In genomic region chr14:34453226-34453625, GRCh38 we compare ENCODE assay signal across 1 cellular context.
TF ChIP-seq lines count a peak whose summit lies in the region.

No MANE protein-coding gene starts in this region.

TF ChIP-seq in SK-N-SH treated with all-trans-retinoic acid at 6 μM for 48 hours, 23 proteins besides CTCF, POLR2A, EP300 and RAD21 (continued from another document):
- TF ChIP-seq BACH2 (CRISPR knock-in tag; IDR thresholded peaks at IDR 0.05; ENCODE audit: borderline replicate concordance) (no peak), OSR1 (CRISPR knock-in tag; IDR thresholded peaks at IDR 0.05) (no peak), ISL1 (CRISPR knock-in tag; IDR thresholded peaks at IDR 0.05) (no peak), ZFP30 (CRISPR knock-in tag; IDR thresholded peaks at IDR 0.05) (no peak), SNAI2 (CRISPR knock-in tag; IDR thresholded peaks at IDR 0.05) (no peak)
